Comparison of ENCODE assay signal across 9 cellular contexts in the genomic region with DNA sequence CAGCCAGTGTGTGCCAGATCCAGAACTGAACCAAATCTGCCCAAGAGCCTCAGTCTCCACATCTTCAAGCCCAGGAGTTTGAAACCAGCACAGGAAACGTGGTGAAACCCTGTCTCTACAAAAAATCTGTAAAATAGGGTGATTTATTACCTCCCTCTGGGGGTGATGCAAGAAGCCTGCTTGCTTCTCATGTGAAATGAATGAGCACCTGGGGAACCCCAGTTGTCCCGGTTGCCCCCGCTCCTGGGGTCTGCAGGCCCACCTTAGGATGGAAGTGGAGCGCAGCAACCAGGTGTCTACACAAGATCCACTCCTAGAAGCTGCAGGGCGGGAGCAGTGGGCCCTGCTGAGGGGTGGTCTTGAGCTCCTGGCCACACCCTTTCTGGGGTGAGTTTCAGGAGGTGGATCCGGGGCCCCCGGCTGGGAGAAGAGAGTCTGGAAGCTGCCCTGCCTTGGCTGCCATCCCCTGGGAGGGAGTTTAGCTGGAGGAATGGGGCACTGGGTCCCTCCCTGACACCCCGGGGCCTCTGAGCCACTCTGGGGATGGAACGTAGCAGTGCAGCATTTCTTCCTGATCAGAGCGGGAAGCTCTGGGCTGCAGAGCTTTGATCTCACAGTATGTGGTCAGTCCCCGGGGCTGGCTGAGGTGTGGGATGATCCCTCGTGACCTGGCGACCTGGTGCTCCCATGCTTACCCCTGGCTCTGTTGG.
DNase-seq lines count a peak whose midpoint lies in the region; ATAC-seq and TF ChIP-seq lines count a peak whose summit lies in the region.
"Had no signal": no experiment of that assay in that cellular context is flagged by ENCODE, and none has a peak within 500 bp of the region (broad histone marks: within the 10 kb centered on the region; RNA-seq: fewer than 3 reads in every experiment).

No MANE protein-coding gene starts in this region.

- DNase-seq in activated naive CD4-positive, alpha-beta T cell treated with anti-CD3 and anti-CD28 coated beads, Interleukin-2, amount 50 U/mL, for 72 hours (ENCODE audit: low spot score in 2 of 2), result no peak
- no peak for DNase-seq in natural killer cell treated with Interleukin-12 subunit alpha and Interleukin-12 subunit beta and Interleukin-15 and Interleukin-18, amount 100 ng/mL, for 72 hours (ENCODE audit: low spot score)
- DNase-seq in DMS 273 treated with DMSO at 0.1 percent for 48 hours (lab: John Stamatoyannopoulos, UW) (no peak), GM20000 (ENCODE audit: low spot score) (no peak), uterus (no peak)
- DNase-seq: PC-3 had no signal

- no peak for TF ChIP-seq CTCF in GM20000 (IDR thresholded peaks at IDR 0.05; ENCODE audit: extremely low read depth, missing control alignments)
- no peak for TF ChIP-seq CTCF in uterus (IDR thresholded peaks at IDR 0.05)

- H3K4me1 Mint-ChIP-seq in natural killer cell treated with Interleukin-12 subunit alpha and Interleukin-12 subunit beta and Interleukin-15 and Interleukin-18, amount 100 ng/mL, for 72 hours (ENCODE audit: low read depth in 2 of 2), result peaks cover 43% of the 10 kb centered on the region in 2 donors

- H3K36me3 Mint-ChIP-seq in activated naive CD4-positive, alpha-beta T cell treated with anti-CD3 and anti-CD28 coated beads, Interleukin-2, amount 50 U/mL, for 72 hours, result no peaks in the 10 kb centered on the region
- no peaks in the 10 kb centered on the region for H3K36me3 Mint-ChIP-seq in natural killer cell treated with Interleukin-12 subunit alpha and Interleukin-12 subunit beta and Interleukin-15 and Interleukin-18, amount 100 ng/mL, for 72 hours

- H3K9me3 Mint-ChIP-seq in activated naive CD4-positive, alpha-beta T cell treated with anti-CD3 and anti-CD28 coated beads, Interleukin-2, amount 50 U/mL, for 72 hours, result no peaks in the 10 kb centered on the region
- H3K9me3 Mint-ChIP-seq in natural killer cell treated with Interleukin-12 subunit alpha and Interleukin-12 subunit beta and Interleukin-15 and Interleukin-18, amount 100 ng/mL, for 72 hours, result no peaks in the 10 kb centered on the region

- H3K36me3 ChIP-seq in uterus, result no peaks in the 10 kb centered on the region

- H3K27me3 Mint-ChIP-seq in natural killer cell treated with Interleukin-12 subunit alpha and Interleukin-12 subunit beta and Interleukin-15 and Interleukin-18, amount 100 ng/mL, for 72 hours, result no peaks in the 10 kb centered on the region

- H3K27me3 ChIP-seq in uterus, result no peaks in the 10 kb centered on the region

- H3K27ac ChIP-seq in uterus, result no peak overlapping the region

- H3K9me3 ChIP-seq in uterus, result no peaks in the 10 kb centered on the region

- intact Hi-C loops in uterus (cut with DNase I; ENCODE audit: low total_unique reads), result no loop called here

- peak overlapping the region; percentile 95 to 97 for H3K27ac Mint-ChIP-seq in activated naive CD4-positive, alpha-beta T cell treated with anti-CD3 and anti-CD28 coated beads, Interleukin-2, amount 50 U/mL, for 72 hours
- peak overlapping the region; percentile 93 to 98 for H3K27ac Mint-ChIP-seq in natural killer cell treated with Interleukin-12 subunit alpha and Interleukin-12 subunit beta and Interleukin-15 and Interleukin-18, amount 100 ng/mL, for 72 hours

- H3K4me3 Mint-ChIP-seq in natural killer cell treated with Interleukin-12 subunit alpha and Interleukin-12 subunit beta and Interleukin-15 and Interleukin-18, amount 100 ng/mL, for 72 hours, result peak overlapping the region; percentile 88

- ATAC-seq in GM18868 (IDR thresholded peaks at IDR 0.05; ENCODE audit: unreplicated experiment), result peak; percentile 21
- peak; percentile 22 for ATAC-seq in HG03064 (IDR thresholded peaks at IDR 0.05; ENCODE audit: low read depth, unreplicated experiment)
- ATAC-seq in activated naive CD4-positive, alpha-beta T cell treated with anti-CD3 and anti-CD28 coated beads, Interleukin-2, amount 50 U/mL, for 72 hours, result peak; percentile 25 to 48
- ATAC-seq in natural killer cell treated with Interleukin-12 subunit alpha and Interleukin-12 subunit beta and Interleukin-15 and Interleukin-18, amount 100 ng/mL, for 72 hours, result peak in 1 of 2 donors; percentile 19
- no peak for ATAC-seq in HG02678 (IDR thresholded peaks at IDR 0.05; ENCODE audit: unreplicated experiment)
- ATAC-seq: PC-3 had no signal

- TF ChIP-seq POLR2A in uterus (IDR thresholded peaks at IDR 0.05), result no peak

- no peaks in the 10 kb centered on the region for H3K4me1 ChIP-seq in uterus

- H3K4me3 ChIP-seq in uterus, result no peak overlapping the region
